ENCODE assay signal across 2 cellular contexts in genomic region chr1:54272134-54272533, GRCh38.
TF ChIP-seq lines count a peak whose summit lies in the region.

No MANE protein-coding gene starts in this region.

TF ChIP-seq in IMR-90, 13 proteins besides CTCF, POLR2A, EP300 and RAD21:
- TF ChIP-seq MAZ (IDR thresholded peaks at IDR 0.05; ENCODE audit: borderline replicate concordance, low read depth, low read length) (no peak), MXI1 (IDR thresholded peaks at IDR 0.05; ENCODE audit: borderline replicate concordance, low read depth, low read length) (no peak), USF2 (IDR thresholded peaks at IDR 0.05; ENCODE audit: low read depth, low read length) (no peak), NFE2L2 (IDR thresholded peaks at IDR 0.05; ENCODE audit: low read depth, low read length) (no peak), MAFK (IDR thresholded peaks at IDR 0.05; ENCODE audit: low read depth, low read length) (no peak), FOS (IDR thresholded peaks at IDR 0.05; ENCODE audit: low read depth, low read length) (no peak), RFX5 (IDR thresholded peaks at IDR 0.05; ENCODE audit: low read depth, low read length) (no peak), CEBPB (IDR thresholded peaks at IDR 0.05; ENCODE audit: low read depth, low read length) (no peak), RCOR1 (IDR thresholded peaks at IDR 0.05; ENCODE audit: insufficient replicate concordance, low read length) (no peak), BHLHE40 (IDR thresholded peaks at IDR 0.05; ENCODE audit: low read depth, low read length) (no peak), CHD1 (IDR thresholded peaks at IDR 0.05; ENCODE audit: low read depth, low read length) (no peak), ELK1 (IDR thresholded peaks at IDR 0.05; ENCODE audit: borderline replicate concordance, low read depth, low read length) (no peak), SMC3 (IDR thresholded peaks at IDR 0.05; ENCODE audit: low read depth, low read length) (no peak)

TF ChIP-seq in H1, 55 proteins besides CTCF, POLR2A, EP300 and RAD21:
- TF ChIP-seq TAF7 (optimal IDR thresholded peaks at IDR 0.05; ENCODE audit: borderline replicate concordance, low read depth, low read length) = no peak
- TF ChIP-seq CHD2 (IDR thresholded peaks at IDR 0.05; ENCODE audit: low read length) = no peak
- TF ChIP-seq SIRT6 (IDR thresholded peaks at IDR 0.05; ENCODE audit: low read length) = no peak
- TF ChIP-seq TCF12 (IDR thresholded peaks at IDR 0.05; ENCODE audit: low read depth, low read length) = no peak
- no peak for TF ChIP-seq ATF3 (IDR thresholded peaks at IDR 0.05; ENCODE audit: insufficient read depth, low read depth, low read length)
- TF ChIP-seq GTF2F1 (IDR thresholded peaks at IDR 0.05; ENCODE audit: borderline replicate concordance, low read depth, low read length) = no peak
- TF ChIP-seq TEAD4 (IDR thresholded peaks at IDR 0.05; ENCODE audit: low read depth, low read length) = no peak
- no peak for TF ChIP-seq SAP30 (IDR thresholded peaks at IDR 0.05; ENCODE audit: insufficient read depth, insufficient replicate concordance, low read length)
